In the genomic region with DNA sequence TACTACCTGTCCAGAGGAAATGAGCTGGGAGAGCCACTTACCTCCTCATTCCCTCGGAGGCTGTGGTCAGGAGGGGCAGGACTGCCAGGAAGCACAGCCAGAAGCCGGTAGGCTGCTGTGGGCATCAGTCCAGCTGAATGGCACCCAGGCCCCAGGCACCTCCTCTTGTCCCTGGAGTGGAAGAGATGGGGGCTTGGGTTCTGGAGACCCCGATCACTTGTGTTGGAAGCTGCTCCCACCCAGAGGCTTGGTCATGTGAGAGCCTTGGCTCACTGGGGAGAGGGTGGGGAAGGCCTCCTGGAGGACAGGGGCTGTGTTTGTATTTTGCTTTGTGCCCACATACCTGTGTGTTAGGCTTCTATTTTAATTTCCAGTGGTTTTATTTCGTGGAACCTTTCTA, we compare ENCODE assay signal across 25 cellular contexts.
"Had no signal": no experiment of that assay in that cellular context is flagged by ENCODE, and none has a peak within 500 bp of the region (broad histone marks: within the 10 kb centered on the region; RNA-seq: fewer than 3 reads in every experiment).

No MANE protein-coding gene starts in this region.

- H3K27ac ChIP-seq: neutrophil, pancreas, psoas muscle, right lobe of liver, sigmoid colon, stomach, testis, tibial artery, transverse colon, upper lobe of left lung, vagina had no signal

- H3K36me3 ChIP-seq: neutrophil, pancreas, right lobe of liver, sigmoid colon, stomach, tibial artery, transverse colon, upper lobe of left lung, vagina had no signal

- DNase-seq: naive B cell; naive thymus-derived CD8-positive, alpha-beta T cell; nephron progenitor cell; nucleus accumbens; pancreas; psoas muscle; right lobe of liver; sigmoid colon; small intestine; stimulated activated CD4-positive, alpha-beta T cell treated with anti-CD3 and anti-CD28 coated beads, Interleukin-15, amount 100 ng/mL, for 24 hours; stimulated activated CD4-positive, alpha-beta T cell treated with anti-CD3 and anti-CD28 coated beads, Interleukin-2, amount 100 ng/mL, for 24 hours; stimulated activated CD4-positive, alpha-beta T cell treated with anti-CD3 and anti-CD28 coated beads, Interleukin-2, amount 100 ng/mL, for 48 hours; stimulated activated CD4-positive, alpha-beta T cell treated with anti-CD3 and anti-CD28 coated beads, Interleukin-4, amount 100 ng/mL, for 24 hours; stimulated activated naive B cell treated with anti-CD40 and anti-IgM and Interleukin-4, amounts not matched to agents 10 μg/mL and 1 μg/mL and 100 μg/mL, for 72 hours; stimulated activated naive CD4-positive, alpha-beta T cell treated with Interleukin-2 at 50 U/mL for 16 hours; stomach; testis; tibial artery; transverse colon; upper lobe of left lung had no signal

- H3K27me3 ChIP-seq: neutrophil, right lobe of liver, sigmoid colon, stomach, testis, tibial artery, transverse colon, upper lobe of left lung, vagina had no signal

- FAIRE-seq: pancreas, small intestine, urothelium cell line had no signal

- H3K9me3 ChIP-seq: neutrophil, pancreas, psoas muscle, right lobe of liver, sigmoid colon, testis, tibial artery, upper lobe of left lung, vagina had no signal

- H3K4me1 ChIP-seq: pancreas, psoas muscle, right lobe of liver, sigmoid colon, stomach, testis, tibial artery, transverse colon, vagina had no signal

- H3K4me3 ChIP-seq: pancreas, psoas muscle, right lobe of liver, sigmoid colon, stomach, testis, tibial artery, transverse colon, upper lobe of left lung, vagina had no signal

- ATAC-seq: naive thymus-derived CD8-positive, alpha-beta T cell; natural killer cell treated with Interleukin-12 subunit alpha and Interleukin-12 subunit beta and Interleukin-15 and Interleukin-18, amount 100 ng/mL, for 72 hours; pancreas; psoas muscle; right lobe of liver; stimulated activated effector memory CD8-positive, alpha-beta T cell treated with anti-CD3 and anti-CD28 coated beads, Interleukin-12 subunit alpha, Interleukin-12 subunit beta, amount 100 ng/mL, for 72 hours; stimulated activated naive B cell treated with anti-CD40 and anti-IgM and Interleukin-4, amounts not matched to agents 10 μg/mL and 1 μg/mL and 100 μg/mL, for 72 hours had no signal
